In the genomic region with DNA sequence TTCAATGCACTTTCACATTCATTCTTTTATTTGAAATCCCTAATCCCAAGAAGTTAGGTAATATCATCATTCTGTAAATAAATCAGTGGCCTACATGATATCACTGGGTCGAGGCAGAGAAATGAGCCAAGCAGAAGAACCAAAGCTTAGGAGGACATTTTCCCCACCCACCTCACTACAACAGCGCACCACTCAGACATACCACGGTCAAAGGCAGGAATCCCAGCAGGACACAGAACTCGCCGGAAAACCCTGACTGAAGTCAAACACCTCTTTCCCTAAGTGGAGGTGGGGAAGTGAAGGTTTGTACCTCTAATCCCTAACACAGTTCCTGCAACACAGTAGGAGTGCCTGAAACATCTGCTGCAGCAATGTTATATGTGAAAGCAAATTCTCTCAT, we compare ENCODE assay signal across 19 cellular contexts. TPM values are rescaled to one million over a fixed set of nuclear protein-coding genes. Genes with fewer than 3 reads are reported as not detected.
DNase-seq lines count a peak whose midpoint lies in the region; ATAC-seq and TF ChIP-seq lines count a peak whose summit lies in the region.
"Had no signal": no experiment of that assay in that cellular context is flagged by ENCODE, and none has a peak within 500 bp of the region (broad histone marks: within the 10 kb centered on the region; RNA-seq: fewer than 3 reads in every experiment).

No MANE protein-coding gene starts in this region.

- intact Hi-C loops in transverse colon (cut with DNase I; ENCODE audit: low total_unique reads) = no loop called here

- H3K4me1 Mint-ChIP-seq in endodermal cell = peaks cover 58% of the 10 kb centered on the region

- peaks cover 4% of the 10 kb centered on the region for H3K36me3 Mint-ChIP-seq in endodermal cell (ENCODE audit: low read depth)

- no peak overlapping the region for H3K4me3 ChIP-seq in endodermal cell (ENCODE audit: low read length)
- H3K4me3 ChIP-seq in mesodermal cell (ENCODE audit: extremely low read depth, insufficient read depth, low read length, poor library complexity, severe bottlenecking) = no peak overlapping the region
- H3K4me3 ChIP-seq in transverse colon = no peak overlapping the region

- no peak for TF ChIP-seq EP300 in transverse colon (IDR thresholded peaks at IDR 0.05; ENCODE audit: low read depth)

- DNase-seq in NCI-H82 (lab: John Stamatoyannopoulos, UW) = peak; percentile 21
- DNase-seq in NCI-H82 treated with DMSO at 0.1 percent for 48 hours (lab: John Stamatoyannopoulos, UW; ENCODE audit: unreplicated experiment) = no peak
- DNase-seq in endodermal cell = peak; percentile 76
- no peak for DNase-seq in transverse colon
- no peak for DNase-seq in COLO668 (lab: John Stamatoyannopoulos, UW; ENCODE audit: unreplicated experiment)
- DNase-seq: 8988T; activated CD4-positive, alpha-beta T cell treated with anti-CD3 and anti-CD28 coated beads, Interleukin-2, amount 10 ng/mL, durations not matched to agents 7 days and 5 days; activated T-cell treated with anti-CD3 and anti-CD28 coated beads, Interleukin-2, amount 50 U/mL, for 72 hours; CD4-positive, alpha-beta memory T cell; Kasumi-1; NCI-H187; NCI-H748 treated with DMSO at 0.1 percent for 48 hours; stimulated activated CD4-positive, alpha-beta T cell treated with anti-CD3 and anti-CD28 coated beads, Interleukin-4, amount 100 ng/mL, for 24 hours had no signal

- TF ChIP-seq POLR2A in transverse colon (IDR thresholded peaks at IDR 0.05) = no peak

- no peak overlapping the region for H3K27ac ChIP-seq in endodermal cell (ENCODE audit: low read depth, low read length)
- peak overlapping the region; percentile 19 for H3K27ac ChIP-seq in mesodermal cell (ENCODE audit: low read depth, low read length, severe bottlenecking)
- H3K27ac ChIP-seq in transverse colon = peak overlapping the region; percentile 64 to 73 (median 68)

- no peak overlapping the region for H3K27ac Mint-ChIP-seq in endodermal cell
- H3K27ac Mint-ChIP-seq: activated CD4-positive, alpha-beta T cell treated with anti-CD3 and anti-CD28 coated beads, Interleukin-2, amount 10 ng/mL, durations not matched to agents 7 days and 5 days; stimulated activated effector memory CD8-positive, alpha-beta T cell treated with anti-CD3 and anti-CD28 coated beads, Interleukin-12 subunit alpha, Interleukin-12 subunit beta, amount 100 ng/mL, for 72 hours; T-helper 2 cell treated with Interferon-gamma antibody and Interleukin-4, amounts not matched to agents 5 μg/mL and 100 μg/mL, for 36 hours had no signal

- H3K27me3 Mint-ChIP-seq in endodermal cell (ENCODE audit: insufficient read depth) = no peaks in the 10 kb centered on the region
- H3K27me3 Mint-ChIP-seq: activated CD4-positive, alpha-beta T cell treated with anti-CD3 and anti-CD28 coated beads, Interleukin-2, amount 10 ng/mL, durations not matched to agents 7 days and 5 days; CD4-positive, alpha-beta memory T cell; dendritic cell treated with granulocyte-macrophage colony-stimulating factor and Interleukin-4, amounts not matched to agents 40 ng/mL and 50 ng/mL, for 4 days had no signal

- H3K4me1 ChIP-seq in endodermal cell (ENCODE audit: control insufficient read depth, insufficient read depth, low read length) (peaks cover 15% of the 10 kb centered on the region), mesodermal cell (ENCODE audit: control insufficient read depth, insufficient read depth, low read length, poor library complexity, severe bottlenecking) (peaks cover 62% of the 10 kb centered on the region), transverse colon (peaks cover 24 to 66% (median 46%) of the 10 kb centered on the region in 4 donors)

- in situ Hi-C loops in transverse colon (cut with MboI; ENCODE audit: low pct_ligation_motif_present in 1 of 4, low pct_unique_long_range_greater_than_20kb in 1 of 4, low sequenced_read_pairs in 3 of 4) = no loop called here

- no peak for ATAC-seq in HG02623 (IDR thresholded peaks at IDR 0.05; ENCODE audit: unreplicated experiment)
- no peak for ATAC-seq in HG03520 (IDR thresholded peaks at IDR 0.05; ENCODE audit: unreplicated experiment)
- ATAC-seq: activated T-cell treated with anti-CD3 and anti-CD28 coated beads, Interleukin-2, amount 50 U/mL, for 72 hours; stimulated activated effector memory CD8-positive, alpha-beta T cell treated with anti-CD3 and anti-CD28 coated beads, Interleukin-12 subunit alpha, Interleukin-12 subunit beta, amount 100 ng/mL, for 72 hours had no signal

- H3K9me3 Mint-ChIP-seq in endodermal cell = peaks cover 8% of the 10 kb centered on the region
- H3K9me3 Mint-ChIP-seq: activated CD4-positive, alpha-beta T cell treated with anti-CD3 and anti-CD28 coated beads, Interleukin-2, amount 10 ng/mL, durations not matched to agents 7 days and 5 days; activated T-cell treated with anti-CD3 and anti-CD28 coated beads, Interleukin-2, amount 50 U/mL, for 72 hours; CD4-positive, alpha-beta memory T cell; dendritic cell treated with granulocyte-macrophage colony-stimulating factor and Interleukin-4, amounts not matched to agents 40 ng/mL and 50 ng/mL, for 4 days; stimulated activated effector memory CD8-positive, alpha-beta T cell treated with anti-CD3 and anti-CD28 coated beads, Interleukin-12 subunit alpha, Interleukin-12 subunit beta, amount 100 ng/mL, for 72 hours; T-helper 2 cell treated with Interferon-gamma antibody and Interleukin-4, amounts not matched to agents 5 μg/mL and 100 μg/mL, for 36 hours had no signal

- 18 to 20% methylated on average over 1 to 5 of the region's 5 CpGs for WGBS in endodermal cell (ENCODE audit: insufficient coverage in 1 of 2, insufficient read length in 1 of 2), 2 experiments
- WGBS in mesodermal cell (ENCODE audit: insufficient coverage in 2 of 2), 2 experiments = no CpG with 5 or more reads among the region's 5 CpGs
- WGBS in transverse colon (ENCODE audit: low coverage in 1 of 2), 2 donors = 29 to 75% methylated on average over 1 to 5 of the region's 5 CpGs

- no peaks in the 10 kb centered on the region for H3K36me3 ChIP-seq in endodermal cell (ENCODE audit: control insufficient read depth, insufficient read depth, low read length)
- H3K36me3 ChIP-seq in mesodermal cell (ENCODE audit: control insufficient read depth, insufficient read depth, low read length) = no peaks in the 10 kb centered on the region
- H3K36me3 ChIP-seq in transverse colon = no peaks in the 10 kb centered on the region

- no peaks in the 10 kb centered on the region for H3K27me3 ChIP-seq in endodermal cell (ENCODE audit: control insufficient read depth, insufficient read depth, low read length, poor library complexity, severe bottlenecking)
- no peaks in the 10 kb centered on the region for H3K27me3 ChIP-seq in transverse colon

- H3K4me3 Mint-ChIP-seq in endodermal cell = no peak overlapping the region
- H3K4me3 Mint-ChIP-seq: activated CD4-positive, alpha-beta T cell treated with anti-CD3 and anti-CD28 coated beads, Interleukin-2, amount 10 ng/mL, durations not matched to agents 7 days and 5 days; activated T-cell treated with anti-CD3 and anti-CD28 coated beads, Interleukin-2, amount 50 U/mL, for 72 hours; dendritic cell treated with granulocyte-macrophage colony-stimulating factor and Interleukin-4, amounts not matched to agents 40 ng/mL and 50 ng/mL, for 4 days; stimulated activated effector memory CD8-positive, alpha-beta T cell treated with anti-CD3 and anti-CD28 coated beads, Interleukin-12 subunit alpha, Interleukin-12 subunit beta, amount 100 ng/mL, for 72 hours; T-helper 2 cell treated with Interferon-gamma antibody and Interleukin-4, amounts not matched to agents 5 μg/mL and 100 μg/mL, for 36 hours had no signal

- TF ChIP-seq CTCF in endodermal cell (conservative IDR thresholded peaks at IDR 0.05) (no peak), transverse colon (IDR thresholded peaks at IDR 0.05) (no peak)

- H3K9me3 ChIP-seq in endodermal cell (ENCODE audit: control insufficient read depth, low read length) (no peaks in the 10 kb centered on the region), mesodermal cell (ENCODE audit: control insufficient read depth, low read length) (no peaks in the 10 kb centered on the region), transverse colon (no peaks in the 10 kb centered on the region)

- H3K9ac ChIP-seq in endodermal cell (ENCODE audit: extremely low read depth, low read length, poor library complexity, severe bottlenecking) = no peak overlapping the region

RNA-seq across cellular contexts. Expression of a gene that starts 21.5 kb away (rescaled TPM):
- total RNA-seq in endodermal cell (10 to 100 TPM; 12.1 to 12.3 TPM), transverse colon (100 to 1,000 TPM in 2 of 4 donors, 10 to 100 TPM in 1, 1 to 10 TPM in 1; 9.2 to 192 (median 107) TPM)
- polyA plus RNA-seq in endodermal cell (2013, experiment 1 of 2) = 7.9 TPM
- polyA plus RNA-seq in endodermal cell (2013, experiment 2 of 2) = 8.0 TPM
- polyA plus RNA-seq in mesodermal cell (2013, experiment 1 of 2) = 10.2 TPM
- 9.2 TPM for polyA plus RNA-seq in mesodermal cell (2013, experiment 2 of 2)

Comparison
In these comparisons a context has a peak if more than half of its experiments do, and no peak if none do; other contexts are left out.
1. DNase-seq: peak in NCI-H82 (single experiment) and endodermal cell (single experiment); none in NCI-H82 treated with DMSO at 0.1 percent for 48 hours (single experiment), transverse colon (single experiment) and COLO668 (single experiment).